Comparison of ENCODE assay signal across 21 cellular contexts in genomic region chr2:176186024-176186423, GRCh38. TPM values are rescaled to one million over a fixed set of nuclear protein-coding genes. Genes with fewer than 3 reads are reported as not detected.
DNase-seq lines count a peak whose midpoint lies in the region; ATAC-seq, FAIRE-seq and TF ChIP-seq lines count a peak whose summit lies in the region.
"Had no signal": no experiment of that assay in that cellular context is flagged by ENCODE, and none has a peak within 500 bp of the region (broad histone marks: within the 10 kb centered on the region; RNA-seq: fewer than 3 reads in every experiment).

No MANE protein-coding gene starts in this region.

- H3K9me3 ChIP-seq in HepG2 (ENCODE audit: low read length) (no peaks in the 10 kb centered on the region), right lobe of liver (no peaks in the 10 kb centered on the region), esophagus muscularis mucosa (no peaks in the 10 kb centered on the region), tibial artery (no peaks in the 10 kb centered on the region)

- ATAC-seq in HepG2 (no peak), right lobe of liver (no peak), SK-N-SH treated with all-trans-retinoic acid at 6 μM for 48 hours (no peak)

- H3K4me1 ChIP-seq in HepG2 (ENCODE audit: insufficient read depth, low read length) (peaks cover 79% of the 10 kb centered on the region), right lobe of liver (peaks cover 0 to 14% (median 0%) of the 10 kb centered on the region in 4 donors), esophagus muscularis mucosa (peaks cover 18 to 33% (median 27%) of the 10 kb centered on the region in 4 donors), tibial artery (peaks cover 4 to 32% (median 22%) of the 10 kb centered on the region in 4 donors)
- H3K4me1 ChIP-seq: BLaER1 had no signal

- H3K9ac ChIP-seq in HepG2 (ENCODE audit: insufficient read depth, low read depth, low read length): peak overlapping the region; percentile 23
- H3K9ac ChIP-seq: BLaER1 had no signal

- POLR2A ChIA-PET in HepG2 (lab: Yijun Ruan, JAX): interaction anchor here (3.4 kb wide), 1 partner anchor 11 kb away, joined by 21 read pairs; no protein-coding TSS in a partner anchor

- no peaks in the 10 kb centered on the region for H3K9me3 Mint-ChIP-seq in nephron progenitor cell

- H3K27ac ChIP-seq in HepG2 (ENCODE audit: extremely low read length, insufficient read depth, low read length) (peak overlapping the region; percentile 53), right lobe of liver (no peak overlapping the region), esophagus muscularis mucosa (replicated peaks in 1 of 4) (no peak overlapping the region), tibial artery (no peak overlapping the region)
- H3K27ac ChIP-seq: BLaER1 had no signal

- H3K79me2 ChIP-seq in HepG2 (ENCODE audit: insufficient read depth, low read length): peaks cover 35% of the 10 kb centered on the region

- no peak for TF ChIP-seq RAD21 in HepG2 (CRISPR knock-in tag; IDR thresholded peaks at IDR 0.05)

- H3K36me3 Mint-ChIP-seq in nephron progenitor cell (ENCODE audit: low read depth): no peaks in the 10 kb centered on the region

- peaks cover 70% of the 10 kb centered on the region for H3K4me1 Mint-ChIP-seq in nephron progenitor cell

- TF ChIP-seq EP300 in HepG2 (IDR thresholded peaks at IDR 0.05; ENCODE audit: low read depth in 2 of 2, low read length in 2 of 2) (no peak), HepG2 (CRISPR knock-in tag; IDR thresholded peaks at IDR 0.05; ENCODE audit: borderline replicate concordance) (no peak), esophagus muscularis mucosa (IDR thresholded peaks at IDR 0.05) (no peak)

- peaks cover 4% of the 10 kb centered on the region; the same call in 1 of the 2 replicates for H4K20me1 ChIP-seq in HepG2 (ENCODE audit: insufficient read depth, low read length)
- H4K20me1 ChIP-seq: BLaER1 had no signal

- in situ Hi-C loops in HepG2 (cut with HindIII; ENCODE audit: extremely low pct_ligation_motif_present, low pct_unique_long_range_greater_than_20kb): no loop called here

- intact Hi-C loops in HepG2 (cut with micrococcal nuclease; ENCODE audit: unreplicated experiment): loop anchor here (5.0 kb wide), 1 partner anchor 81 kb away; the partner anchor contains the start of gene MTX2
- intact Hi-C loops in right lobe of liver (cut with DNase I): no loop called here
- intact Hi-C loops in esophagus muscularis mucosa (cut with DNase I): no loop called here
- intact Hi-C loops in tibial artery (cut with DNase I; ENCODE audit: low total_unique reads): no loop called here

- H3K36me3 ChIP-seq in HepG2 (replicated peaks in 1 of 2; ENCODE audit: control insufficient read depth in 1 of 2, insufficient read depth in 2 of 2, low read length in 2 of 2) (0 out of 5 replicates have a peak, but pooled peaks cover 0 to 8% of the 10 kb centered on the region in 2 experiments), right lobe of liver (no peaks in the 10 kb centered on the region), esophagus muscularis mucosa (no peaks in the 10 kb centered on the region), tibial artery (no peaks in the 10 kb centered on the region)
- H3K36me3 ChIP-seq: BLaER1 had no signal

- BruUV-seq in HepG2 (replicated peaks; lab: Mats Ljungman, UMichigan): no TSS peak

- no peak overlapping the region; a peak in 2 of 6 replicates for H3K4me3 ChIP-seq in HepG2 (replicated peaks in 1 of 3; ENCODE audit: insufficient read depth in 1 of 3, low read depth in 2 of 3, low read length in 3 of 3)
- no peak overlapping the region for H3K4me3 ChIP-seq in right lobe of liver
- H3K4me3 ChIP-seq in esophagus muscularis mucosa: no peak overlapping the region
- no peak overlapping the region for H3K4me3 ChIP-seq in tibial artery
- H3K4me3 ChIP-seq: BLaER1 had no signal

- H2AFZ ChIP-seq in HepG2 (ENCODE audit: low read length): no peak overlapping the region

- no peak for TF ChIP-seq CTCF in HepG2 (CRISPR knock-in tag; IDR thresholded peaks at IDR 0.05)
- TF ChIP-seq CTCF in right lobe of liver (IDR thresholded peaks at IDR 0.05): no peak
- no peak for TF ChIP-seq CTCF in esophagus muscularis mucosa (IDR thresholded peaks at IDR 0.05)
- no peak for TF ChIP-seq CTCF in nephron progenitor cell (IDR thresholded peaks at IDR 0.05)
- no peak for TF ChIP-seq CTCF in tibial artery (IDR thresholded peaks at IDR 0.05)

- CTCF ChIA-PET in HepG2 (lab: Yijun Ruan, JAX; ENCODE audit: low intra/inter-chr PET ratio, low total read pairs): no interaction called here

- no peak for TF ChIP-seq POLR2A in HepG2 (IDR thresholded peaks at IDR 0.05; ENCODE audit: insufficient read depth in 1 of 2, low read depth in 2 of 2, low read length in 2 of 2)
- TF ChIP-seq POLR2A in right lobe of liver (IDR thresholded peaks at IDR 0.05): no peak
- TF ChIP-seq POLR2A in esophagus muscularis mucosa (IDR thresholded peaks at IDR 0.05; ENCODE audit: low read depth): no peak

- peak overlapping the region; percentile 83 for H3K4me3 Mint-ChIP-seq in nephron progenitor cell
- H3K4me3 Mint-ChIP-seq: H9 had no signal

- H3K27ac Mint-ChIP-seq in nephron progenitor cell: peak overlapping the region; percentile 80
- H3K27ac Mint-ChIP-seq: CD14-positive monocyte; CD4-positive, alpha-beta memory T cell; H9 had no signal

- H3K27me3 Mint-ChIP-seq in nephron progenitor cell (ENCODE audit: low read depth, poor library complexity): no peaks in the 10 kb centered on the region

- 88% methylated on average over 2 of the region's 2 CpGs for WGBS in HepG2 (ENCODE audit: low lambda C conversion rate)
- WGBS in right lobe of liver (ENCODE audit: insufficient coverage, low coverage, low lambda C conversion rate, missing lambda C conversion rate): 73% methylated on average over 2 of the region's 2 CpGs
- 75% methylated on average over 2 of the region's 2 CpGs for WGBS in esophagus muscularis mucosa

- peaks cover 0 to 4% of the 10 kb centered on the region in 2 experiments; a peak in 1 of 5 replicates for H3K27me3 ChIP-seq in HepG2 (ENCODE audit: control insufficient read depth in 1 of 2, insufficient read depth in 2 of 2, low read length in 2 of 2)
- H3K27me3 ChIP-seq in right lobe of liver: peaks cover 5 to 30% of the 10 kb centered on the region in 2 donors
- peaks cover 10 to 89% (median 34%) of the 10 kb centered on the region in 4 donors for H3K27me3 ChIP-seq in esophagus muscularis mucosa
- peaks cover 0 to 39% of the 10 kb centered on the region in 2 donors for H3K27me3 ChIP-seq in tibial artery
- H3K27me3 ChIP-seq: BLaER1 had no signal

- DNase-seq in HepG2 (ENCODE audit: low spot score) (no peak), right lobe of liver (no peak), esophagus muscularis mucosa (ENCODE audit: extremely low spot score) (peak; percentile 88), nephron progenitor cell (no peak), medulla oblongata (ENCODE audit: extremely low spot score) (no peak), tibial artery (no peak), globus pallidus (ENCODE audit: low spot score) (no peak)
- DNase-seq: 8988T; CD4-positive, alpha-beta memory T cell; DMS153; DMS79; GDM1; GOT3; H9 had no signal

- H3K4me2 ChIP-seq in HepG2 (ENCODE audit: low read depth, low read length): peak overlapping the region; percentile 56
- H3K4me2 ChIP-seq: BLaER1 had no signal

- no peak for FAIRE-seq in HepG2 (lab: Jason Lieb, UNC)
- FAIRE-seq: GM12892, GM18507 had no signal

RNA-seq across cellular contexts. Expression of gene HOXD1, which starts 2.4 kb away (rescaled TPM):
- total RNA-seq in HepG2 (2016; rRNA removed; fragmentation: Illumina TruSeq; extraction: Trizol): 10.0 and 10.4 TPM in 2 replicates
- 3.9 and 5.5 TPM in 2 replicates for total RNA-seq in HepG2 (2016; cell fraction: cytosol; rRNA removed; fragmentation: Illumina TruSeq; extraction: Trizol; ENCODE audit: low read depth)
- 9.0 and 10.0 TPM in 2 replicates for total RNA-seq in HepG2 (2016; cell fraction: insoluble cytoplasmic fraction; rRNA removed; fragmentation: Illumina TruSeq; extraction: Trizol)
- 12.1 and 12.7 TPM in 2 replicates for total RNA-seq in HepG2 (2016; cell fraction: membrane; rRNA removed; fragmentation: Illumina TruSeq; extraction: Trizol)
- 9.0 and 9.2 TPM in 2 replicates for total RNA-seq in HepG2 (2016; cell fraction: nucleus; rRNA removed; fragmentation: Illumina TruSeq; extraction: Trizol)
- 11.4 and 22.3 TPM in 2 replicates for polyA plus RNA-seq in HepG2 (2011; rRNA removed)
- 11.0 and 19.4 TPM in 2 replicates for polyA plus RNA-seq in HepG2 (2011; cell fraction: cytosol; rRNA removed)
- polyA plus RNA-seq in HepG2 (2011; cell fraction: nucleus; rRNA removed): 25.8 and 48.1 TPM in 2 replicates
- 4.8 and 6.2 TPM in 2 replicates for polyA plus RNA-seq in HepG2 (2012)
- 6.7 and 8.7 TPM in 2 replicates for polyA plus RNA-seq in HepG2 (2016; cell fraction: cytosol; fragmentation: Illumina TruSeq; extraction: Trizol; ENCODE audit: low read depth)
- 20.9 and 25.0 TPM in 2 replicates for polyA plus RNA-seq in HepG2 (2016; cell fraction: insoluble cytoplasmic fraction; fragmentation: Illumina TruSeq; extraction: Trizol; ENCODE audit: low read depth)
- 17.7 and 19.0 TPM in 2 replicates for polyA plus RNA-seq in HepG2 (2016; cell fraction: membrane; fragmentation: Illumina TruSeq; extraction: Trizol; ENCODE audit: low read depth)
- polyA plus RNA-seq in HepG2 (2016; cell fraction: nucleus; fragmentation: Illumina TruSeq; extraction: Trizol; ENCODE audit: insufficient read depth, low read depth): 28.7 and 32.9 TPM in 2 replicates
- 9.8 TPM in 1 of 2 replicates, not detected in the other for polyA minus RNA-seq in HepG2 (2011; rRNA and poly(A)+ RNA removed; ENCODE audit: low replicate concordance)
- polyA minus RNA-seq in HepG2 (2011; cell fraction: cytosol; rRNA and poly(A)+ RNA removed): 7.5 and 12.1 TPM in 2 replicates
- 6.0 and 15.7 TPM in 2 replicates for polyA minus RNA-seq in HepG2 (2011; cell fraction: nucleus; rRNA and poly(A)+ RNA removed)
- not detected for total RNA-seq in right lobe of liver
- under 1 TPM in 2 of 4 donors, not detected in 2; 0.19 to 0.34 TPM for total RNA-seq in esophagus muscularis mucosa
- total RNA-seq: A673; CD4-positive, alpha-beta memory T cell; H9 had no signal
- polyA plus RNA-seq: AG04450; CD14-positive monocyte; CD4-positive, alpha-beta memory T cell had no signal

RNA-seq across cellular contexts. Expression of gene HOXD3, which starts 28.9 kb away (rescaled TPM):
- total RNA-seq in HepG2 (2016; rRNA removed; fragmentation: Illumina TruSeq; extraction: Trizol) (0.08 and 0.09 TPM in 2 replicates), right lobe of liver (not detected), esophagus muscularis mucosa (1 to 10 TPM in 2 of 4 donors, under 1 TPM in 2; 0.86 to 2.1 (median 1.4) TPM)
- total RNA-seq in HepG2 (2016; cell fraction: cytosol; rRNA removed; fragmentation: Illumina TruSeq; extraction: Trizol; ENCODE audit: low read depth): not detected in 2 replicates
- 0.04 TPM in 1 of 2 replicates, not detected in the other for total RNA-seq in HepG2 (2016; cell fraction: insoluble cytoplasmic fraction; rRNA removed; fragmentation: Illumina TruSeq; extraction: Trizol)
- total RNA-seq in HepG2 (2016; cell fraction: membrane; rRNA removed; fragmentation: Illumina TruSeq; extraction: Trizol): 0.06 and 0.14 TPM in 2 replicates
- 0.19 TPM in 1 of 2 replicates, not detected in the other for total RNA-seq in HepG2 (2016; cell fraction: nucleus; rRNA removed; fragmentation: Illumina TruSeq; extraction: Trizol)
- polyA plus RNA-seq in HepG2 (2011; rRNA removed): 0.05 TPM in 1 of 2 replicates, not detected in the other
- not detected in 2 replicates for polyA plus RNA-seq in HepG2 (2011; cell fraction: cytosol; rRNA removed)
- 0.07 TPM in 1 of 2 replicates, not detected in the other for polyA plus RNA-seq in HepG2 (2011; cell fraction: nucleus; rRNA removed)
- polyA plus RNA-seq in HepG2 (2012): 0.09 TPM in 1 of 2 replicates, not detected in the other
- not detected in 2 replicates for polyA plus RNA-seq in HepG2 (2016; cell fraction: cytosol; fragmentation: Illumina TruSeq; extraction: Trizol; ENCODE audit: low read depth)
- polyA plus RNA-seq in HepG2 (2016; cell fraction: insoluble cytoplasmic fraction; fragmentation: Illumina TruSeq; extraction: Trizol; ENCODE audit: low read depth): 0.28 TPM in 1 of 2 replicates, not detected in the other
- 0.07 TPM in 1 of 2 replicates, not detected in the other for polyA plus RNA-seq in HepG2 (2016; cell fraction: membrane; fragmentation: Illumina TruSeq; extraction: Trizol; ENCODE audit: low read depth)
- polyA plus RNA-seq in HepG2 (2016; cell fraction: nucleus; fragmentation: Illumina TruSeq; extraction: Trizol; ENCODE audit: insufficient read depth, low read depth): not detected in 2 replicates
- polyA minus RNA-seq in HepG2 (2011; rRNA and poly(A)+ RNA removed; ENCODE audit: low replicate concordance): not detected in 2 replicates
- not detected in 2 replicates for polyA minus RNA-seq in HepG2 (2011; cell fraction: cytosol; rRNA and poly(A)+ RNA removed)
- polyA minus RNA-seq in HepG2 (2011; cell fraction: nucleus; rRNA and poly(A)+ RNA removed): not detected in 2 replicates
- total RNA-seq: CD4-positive, alpha-beta memory T cell; H9 had no signal
- polyA plus RNA-seq: AG04450; CD14-positive monocyte; CD4-positive, alpha-beta memory T cell had no signal

RNA-seq across cellular contexts. Expression of gene HOXD4, which starts 34.7 kb away (rescaled TPM):
- total RNA-seq in HepG2 (2016; rRNA removed; fragmentation: Illumina TruSeq; extraction: Trizol): 0.31 TPM in 1 of 2 replicates, not detected in the other
- not detected in 2 replicates for total RNA-seq in HepG2 (2016; cell fraction: cytosol; rRNA removed; fragmentation: Illumina TruSeq; extraction: Trizol; ENCODE audit: low read depth)
- total RNA-seq in HepG2 (2016; cell fraction: insoluble cytoplasmic fraction; rRNA removed; fragmentation: Illumina TruSeq; extraction: Trizol): 0.19 TPM in 1 of 2 replicates, not detected in the other
- total RNA-seq in HepG2 (2016; cell fraction: membrane; rRNA removed; fragmentation: Illumina TruSeq; extraction: Trizol): 0.12 TPM in 1 of 2 replicates, not detected in the other
- total RNA-seq in HepG2 (2016; cell fraction: nucleus; rRNA removed; fragmentation: Illumina TruSeq; extraction: Trizol): 0.34 TPM in 1 of 2 replicates, not detected in the other
- polyA plus RNA-seq in HepG2 (2011; rRNA removed): not detected in 2 replicates
- not detected in 2 replicates for polyA plus RNA-seq in HepG2 (2011; cell fraction: cytosol; rRNA removed)
- not detected in 2 replicates for polyA plus RNA-seq in HepG2 (2011; cell fraction: nucleus; rRNA removed)
- not detected in 2 replicates for polyA plus RNA-seq in HepG2 (2012)
- polyA plus RNA-seq in HepG2 (2016; cell fraction: cytosol; fragmentation: Illumina TruSeq; extraction: Trizol; ENCODE audit: low read depth): 0.15 TPM in 1 of 2 replicates, not detected in the other
- not detected in 2 replicates for polyA plus RNA-seq in HepG2 (2016; cell fraction: insoluble cytoplasmic fraction; fragmentation: Illumina TruSeq; extraction: Trizol; ENCODE audit: low read depth)
- 0.10 and 0.17 TPM in 2 replicates for polyA plus RNA-seq in HepG2 (2016; cell fraction: membrane; fragmentation: Illumina TruSeq; extraction: Trizol; ENCODE audit: low read depth)
- 0.43 and 1.4 TPM in 2 replicates for polyA plus RNA-seq in HepG2 (2016; cell fraction: nucleus; fragmentation: Illumina TruSeq; extraction: Trizol; ENCODE audit: insufficient read depth, low read depth)
- polyA minus RNA-seq in HepG2 (2011; rRNA and poly(A)+ RNA removed; ENCODE audit: low replicate concordance): not detected in 2 replicates
- not detected in 2 replicates for polyA minus RNA-seq in HepG2 (2011; cell fraction: cytosol; rRNA and poly(A)+ RNA removed)
- not detected in 2 replicates for polyA minus RNA-seq in HepG2 (2011; cell fraction: nucleus; rRNA and poly(A)+ RNA removed)
- not detected for total RNA-seq in right lobe of liver
- total RNA-seq in esophagus muscularis mucosa: 1 to 10 TPM in 2 of 4 donors, under 1 TPM in 2; 0.66 to 2.9 (median 1.9) TPM
- total RNA-seq: CD4-positive, alpha-beta memory T cell; H9 had no signal
- polyA plus RNA-seq: AG04450; CD14-positive monocyte; CD4-positive, alpha-beta memory T cell had no signal

RNA-seq across cellular contexts. Expression of gene HOXD8, which starts 56.5 kb away (rescaled TPM):
- total RNA-seq in HepG2 (2016; rRNA removed; fragmentation: Illumina TruSeq; extraction: Trizol) (not detected in 2 replicates), right lobe of liver (under 1 TPM in 1 of 6 experiments, not detected in 5; 0.74 TPM), esophagus muscularis mucosa (1 to 10 TPM; 3.7 to 4.8 (median 4.3) TPM)
- total RNA-seq in HepG2 (2016; cell fraction: cytosol; rRNA removed; fragmentation: Illumina TruSeq; extraction: Trizol; ENCODE audit: low read depth): not detected in 2 replicates
- not detected in 2 replicates for total RNA-seq in HepG2 (2016; cell fraction: insoluble cytoplasmic fraction; rRNA removed; fragmentation: Illumina TruSeq; extraction: Trizol)
- total RNA-seq in HepG2 (2016; cell fraction: membrane; rRNA removed; fragmentation: Illumina TruSeq; extraction: Trizol): not detected in 2 replicates
- total RNA-seq in HepG2 (2016; cell fraction: nucleus; rRNA removed; fragmentation: Illumina TruSeq; extraction: Trizol): not detected in 2 replicates
- polyA plus RNA-seq in HepG2 (2011; rRNA removed): not detected in 2 replicates
- not detected in 2 replicates for polyA plus RNA-seq in HepG2 (2011; cell fraction: cytosol; rRNA removed)
- polyA plus RNA-seq in HepG2 (2011; cell fraction: nucleus; rRNA removed): not detected in 2 replicates
- not detected in 2 replicates for polyA plus RNA-seq in HepG2 (2012)
- not detected in 2 replicates for polyA plus RNA-seq in HepG2 (2016; cell fraction: cytosol; fragmentation: Illumina TruSeq; extraction: Trizol; ENCODE audit: low read depth)
- not detected in 2 replicates for polyA plus RNA-seq in HepG2 (2016; cell fraction: insoluble cytoplasmic fraction; fragmentation: Illumina TruSeq; extraction: Trizol; ENCODE audit: low read depth)
- polyA plus RNA-seq in HepG2 (2016; cell fraction: membrane; fragmentation: Illumina TruSeq; extraction: Trizol; ENCODE audit: low read depth): not detected in 2 replicates
- not detected in 2 replicates for polyA plus RNA-seq in HepG2 (2016; cell fraction: nucleus; fragmentation: Illumina TruSeq; extraction: Trizol; ENCODE audit: insufficient read depth, low read depth)
- not detected in 2 replicates for polyA minus RNA-seq in HepG2 (2011; rRNA and poly(A)+ RNA removed; ENCODE audit: low replicate concordance)
- polyA minus RNA-seq in HepG2 (2011; cell fraction: cytosol; rRNA and poly(A)+ RNA removed): not detected in 2 replicates
- polyA minus RNA-seq in HepG2 (2011; cell fraction: nucleus; rRNA and poly(A)+ RNA removed): not detected in 2 replicates
- total RNA-seq: CD4-positive, alpha-beta memory T cell; H9 had no signal
- polyA plus RNA-seq: AG04450; CD14-positive monocyte; CD4-positive, alpha-beta memory T cell had no signal
